1 cellular context compared by ENCODE assay signal in the genomic region with DNA sequence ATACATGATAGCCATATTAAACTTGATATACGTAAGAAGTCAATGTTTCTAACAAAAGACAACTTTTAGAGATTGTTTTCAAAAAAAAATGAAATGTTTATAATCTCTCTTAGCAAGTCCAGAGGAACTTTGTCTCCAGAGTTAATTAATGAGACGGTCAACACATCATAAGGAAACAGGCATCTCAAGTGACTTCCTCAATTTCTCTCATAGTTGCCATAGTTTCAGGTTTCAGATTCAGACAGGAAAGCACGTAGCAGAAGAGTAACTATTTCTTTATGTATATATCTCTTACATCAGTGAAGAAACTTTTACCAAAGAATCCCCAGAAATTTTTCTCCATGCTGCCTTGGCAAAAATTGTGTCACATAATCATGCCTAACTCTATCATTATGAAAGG.
TF ChIP-seq lines count a peak whose summit lies in the region.

No MANE protein-coding gene starts in this region.

TF ChIP-seq in GM12878, 131 proteins besides CTCF, POLR2A, EP300 and RAD21 (continued from another document and continues in another):
- TF ChIP-seq, protein P1, sequence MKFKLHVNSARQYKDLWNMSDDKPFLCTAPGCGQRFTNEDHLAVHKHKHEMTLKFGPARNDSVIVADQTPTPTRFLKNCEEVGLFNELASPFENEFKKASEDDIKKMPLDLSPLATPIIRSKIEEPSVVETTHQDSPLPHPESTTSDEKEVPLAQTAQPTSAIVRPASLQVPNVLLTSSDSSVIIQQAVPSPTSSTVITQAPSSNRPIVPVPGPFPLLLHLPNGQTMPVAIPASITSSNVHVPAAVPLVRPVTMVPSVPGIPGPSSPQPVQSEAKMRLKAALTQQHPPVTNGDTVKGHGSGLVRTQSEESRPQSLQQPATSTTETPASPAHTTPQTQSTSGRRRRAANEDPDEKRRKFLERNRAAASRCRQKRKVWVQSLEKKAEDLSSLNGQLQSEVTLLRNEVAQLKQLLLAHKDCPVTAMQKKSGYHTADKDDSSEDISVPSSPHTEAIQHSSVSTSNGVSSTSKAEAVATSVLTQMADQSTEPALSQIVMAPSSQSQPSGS (IDR thresholded peaks at IDR 0.05; ENCODE audit: low read length), result peak; percentile 77; the same call in 1 of the 2 replicates
- TF ChIP-seq RFX5 (IDR thresholded peaks at IDR 0.05; ENCODE audit: low read depth, low read length), result no peak
- TF ChIP-seq IRF4 (IDR thresholded peaks at IDR 0.05; ENCODE audit: low read depth, low read length), result 0 out of 2 replicates have a peak, but pooled peaks have one; percentile 58
- TF ChIP-seq, protein P2, sequence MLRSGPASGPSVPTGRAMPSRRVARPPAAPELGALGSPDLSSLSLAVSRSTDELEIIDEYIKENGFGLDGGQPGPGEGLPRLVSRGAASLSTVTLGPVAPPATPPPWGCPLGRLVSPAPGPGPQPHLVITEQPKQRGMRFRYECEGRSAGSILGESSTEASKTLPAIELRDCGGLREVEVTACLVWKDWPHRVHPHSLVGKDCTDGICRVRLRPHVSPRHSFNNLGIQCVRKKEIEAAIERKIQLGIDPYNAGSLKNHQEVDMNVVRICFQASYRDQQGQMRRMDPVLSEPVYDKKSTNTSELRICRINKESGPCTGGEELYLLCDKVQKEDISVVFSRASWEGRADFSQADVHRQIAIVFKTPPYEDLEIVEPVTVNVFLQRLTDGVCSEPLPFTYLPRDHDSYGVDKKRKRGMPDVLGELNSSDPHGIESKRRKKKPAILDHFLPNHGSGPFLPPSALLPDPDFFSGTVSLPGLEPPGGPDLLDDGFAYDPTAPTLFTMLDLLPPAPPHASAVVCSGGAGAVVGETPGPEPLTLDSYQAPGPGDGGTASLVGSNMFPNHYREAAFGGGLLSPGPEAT (IDR thresholded peaks at IDR 0.05; ENCODE audit: low read depth), result peak; percentile 69
- peak; percentile 31; the same call in 1 of the 2 replicates for TF ChIP-seq ZNF207 (IDR thresholded peaks at IDR 0.05; ENCODE audit: borderline replicate concordance)
- TF ChIP-seq GABPA (IDR thresholded peaks at IDR 0.05; ENCODE audit: low read depth), result 0 out of 2 replicates have a peak, but pooled peaks have one; percentile 37
- peak; percentile 97 for TF ChIP-seq SPI1 (IDR thresholded peaks at IDR 0.05; ENCODE audit: borderline replicate concordance, insufficient read depth, low read depth, low read length)
- TF ChIP-seq, protein P3, sequence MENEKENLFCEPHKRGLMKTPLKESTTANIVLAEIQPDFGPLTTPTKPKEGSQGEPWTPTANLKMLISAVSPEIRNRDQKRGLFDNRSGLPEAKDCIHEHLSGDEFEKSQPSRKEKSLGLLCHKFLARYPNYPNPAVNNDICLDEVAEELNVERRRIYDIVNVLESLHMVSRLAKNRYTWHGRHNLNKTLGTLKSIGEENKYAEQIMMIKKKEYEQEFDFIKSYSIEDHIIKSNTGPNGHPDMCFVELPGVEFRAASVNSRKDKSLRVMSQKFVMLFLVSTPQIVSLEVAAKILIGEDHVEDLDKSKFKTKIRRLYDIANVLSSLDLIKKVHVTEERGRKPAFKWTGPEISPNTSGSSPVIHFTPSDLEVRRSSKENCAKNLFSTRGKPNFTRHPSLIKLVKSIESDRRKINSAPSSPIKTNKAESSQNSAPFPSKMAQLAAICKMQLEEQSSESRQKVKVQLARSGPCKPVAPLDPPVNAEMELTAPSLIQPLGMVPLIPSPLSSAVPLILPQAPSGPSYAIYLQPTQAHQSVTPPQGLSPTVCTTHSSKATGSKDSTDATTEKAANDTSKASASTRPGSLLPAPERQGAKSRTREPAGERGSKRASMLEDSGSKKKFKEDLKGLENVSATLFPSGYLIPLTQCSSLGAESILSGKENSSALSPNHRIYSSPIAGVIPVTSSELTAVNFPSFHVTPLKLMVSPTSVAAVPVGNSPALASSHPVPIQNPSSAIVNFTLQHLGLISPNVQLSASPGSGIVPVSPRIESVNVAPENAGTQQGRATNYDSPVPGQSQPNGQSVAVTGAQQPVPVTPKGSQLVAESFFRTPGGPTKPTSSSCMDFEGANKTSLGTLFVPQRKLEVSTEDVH (IDR thresholded peaks at IDR 0.05; ENCODE audit: low read depth, partially characterized antibody), result peak; percentile 56
- peak; percentile 67; the same call in 1 of the 2 replicates for TF ChIP-seq JUND (IDR thresholded peaks at IDR 0.05; ENCODE audit: low read depth, low read length)
- TF ChIP-seq, protein P4, sequence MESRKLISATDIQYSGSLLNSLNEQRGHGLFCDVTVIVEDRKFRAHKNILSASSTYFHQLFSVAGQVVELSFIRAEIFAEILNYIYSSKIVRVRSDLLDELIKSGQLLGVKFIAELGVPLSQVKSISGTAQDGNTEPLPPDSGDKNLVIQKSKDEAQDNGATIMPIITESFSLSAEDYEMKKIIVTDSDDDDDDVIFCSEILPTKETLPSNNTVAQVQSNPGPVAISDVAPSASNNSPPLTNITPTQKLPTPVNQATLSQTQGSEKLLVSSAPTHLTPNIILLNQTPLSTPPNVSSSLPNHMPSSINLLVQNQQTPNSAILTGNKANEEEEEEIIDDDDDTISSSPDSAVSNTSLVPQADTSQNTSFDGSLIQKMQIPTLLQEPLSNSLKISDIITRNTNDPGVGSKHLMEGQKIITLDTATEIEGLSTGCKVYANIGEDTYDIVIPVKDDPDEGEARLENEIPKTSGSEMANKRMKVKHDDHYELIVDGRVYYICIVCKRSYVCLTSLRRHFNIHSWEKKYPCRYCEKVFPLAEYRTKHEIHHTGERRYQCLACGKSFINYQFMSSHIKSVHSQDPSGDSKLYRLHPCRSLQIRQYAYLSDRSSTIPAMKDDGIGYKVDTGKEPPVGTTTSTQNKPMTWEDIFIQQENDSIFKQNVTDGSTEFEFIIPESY (IDR thresholded peaks at IDR 0.05), result no peak
- TF ChIP-seq CREB1 (IDR thresholded peaks at IDR 0.05; ENCODE audit: low read depth), result peak; percentile 74
- 0 out of 2 replicates have a peak, but pooled peaks have one; percentile 48 for TF ChIP-seq NBN (IDR thresholded peaks at IDR 0.05)
- peak; percentile 44 for TF ChIP-seq SP1 (IDR thresholded peaks at IDR 0.05; ENCODE audit: low read depth, low read length)
- TF ChIP-seq, protein P5, sequence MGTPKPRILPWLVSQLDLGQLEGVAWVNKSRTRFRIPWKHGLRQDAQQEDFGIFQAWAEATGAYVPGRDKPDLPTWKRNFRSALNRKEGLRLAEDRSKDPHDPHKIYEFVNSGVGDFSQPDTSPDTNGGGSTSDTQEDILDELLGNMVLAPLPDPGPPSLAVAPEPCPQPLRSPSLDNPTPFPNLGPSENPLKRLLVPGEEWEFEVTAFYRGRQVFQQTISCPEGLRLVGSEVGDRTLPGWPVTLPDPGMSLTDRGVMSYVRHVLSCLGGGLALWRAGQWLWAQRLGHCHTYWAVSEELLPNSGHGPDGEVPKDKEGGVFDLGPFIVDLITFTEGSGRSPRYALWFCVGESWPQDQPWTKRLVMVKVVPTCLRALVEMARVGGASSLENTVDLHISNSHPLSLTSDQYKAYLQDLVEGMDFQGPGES (IDR thresholded peaks at IDR 0.05), result no peak
- no peak for TF ChIP-seq SMAD1 (IDR thresholded peaks at IDR 0.05; ENCODE audit: low read depth, partially characterized antibody)
- TF ChIP-seq, protein P6, sequence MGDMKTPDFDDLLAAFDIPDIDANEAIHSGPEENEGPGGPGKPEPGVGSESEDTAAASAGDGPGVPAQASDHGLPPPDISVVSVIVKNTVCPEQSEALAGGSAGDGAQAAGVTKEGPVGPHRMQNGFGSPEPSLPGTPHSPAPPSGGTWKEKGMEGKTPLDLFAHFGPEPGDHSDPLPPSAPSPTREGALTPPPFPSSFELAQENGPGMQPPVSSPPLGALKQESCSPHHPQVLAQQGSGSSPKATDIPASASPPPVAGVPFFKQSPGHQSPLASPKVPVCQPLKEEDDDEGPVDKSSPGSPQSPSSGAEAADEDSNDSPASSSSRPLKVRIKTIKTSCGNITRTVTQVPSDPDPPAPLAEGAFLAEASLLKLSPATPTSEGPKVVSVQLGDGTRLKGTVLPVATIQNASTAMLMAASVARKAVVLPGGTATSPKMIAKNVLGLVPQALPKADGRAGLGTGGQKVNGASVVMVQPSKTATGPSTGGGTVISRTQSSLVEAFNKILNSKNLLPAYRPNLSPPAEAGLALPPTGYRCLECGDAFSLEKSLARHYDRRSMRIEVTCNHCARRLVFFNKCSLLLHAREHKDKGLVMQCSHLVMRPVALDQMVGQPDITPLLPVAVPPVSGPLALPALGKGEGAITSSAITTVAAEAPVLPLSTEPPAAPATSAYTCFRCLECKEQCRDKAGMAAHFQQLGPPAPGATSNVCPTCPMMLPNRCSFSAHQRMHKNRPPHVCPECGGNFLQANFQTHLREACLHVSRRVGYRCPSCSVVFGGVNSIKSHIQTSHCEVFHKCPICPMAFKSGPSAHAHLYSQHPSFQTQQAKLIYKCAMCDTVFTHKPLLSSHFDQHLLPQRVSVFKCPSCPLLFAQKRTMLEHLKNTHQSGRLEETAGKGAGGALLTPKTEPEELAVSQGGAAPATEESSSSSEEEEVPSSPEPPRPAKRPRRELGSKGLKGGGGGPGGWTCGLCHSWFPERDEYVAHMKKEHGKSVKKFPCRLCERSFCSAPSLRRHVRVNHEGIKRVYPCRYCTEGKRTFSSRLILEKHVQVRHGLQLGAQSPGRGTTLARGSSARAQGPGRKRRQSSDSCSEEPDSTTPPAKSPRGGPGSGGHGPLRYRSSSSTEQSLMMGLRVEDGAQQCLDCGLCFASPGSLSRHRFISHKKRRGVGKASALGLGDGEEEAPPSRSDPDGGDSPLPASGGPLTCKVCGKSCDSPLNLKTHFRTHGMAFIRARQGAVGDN (IDR thresholded peaks at IDR 0.05), result no peak
- peak; percentile 90 for TF ChIP-seq BMI1 (IDR thresholded peaks at IDR 0.05; ENCODE audit: borderline replicate concordance)
- TF ChIP-seq PML (IDR thresholded peaks at IDR 0.05; ENCODE audit: low read length), result 0 out of 2 replicates have a peak, but pooled peaks have one; percentile 36
- TF ChIP-seq MEF2B (IDR thresholded peaks at IDR 0.05; ENCODE audit: partially characterized antibody, poor library complexity, severe bottlenecking), result peak; percentile 49
- peak; percentile 72 to 81; a peak in 3 of 4 replicates for TF ChIP-seq IKZF2 (IDR thresholded peaks at IDR 0.05)
- no peak for TF ChIP-seq RCOR1 (conservative IDR thresholded peaks at IDR 0.05; ENCODE audit: low read depth, low read length)
- TF ChIP-seq MXI1 (IDR thresholded peaks at IDR 0.05; ENCODE audit: low read depth, low read length), result peak; percentile 76; the same call in 1 of the 2 replicates
- TF ChIP-seq, protein P7, sequence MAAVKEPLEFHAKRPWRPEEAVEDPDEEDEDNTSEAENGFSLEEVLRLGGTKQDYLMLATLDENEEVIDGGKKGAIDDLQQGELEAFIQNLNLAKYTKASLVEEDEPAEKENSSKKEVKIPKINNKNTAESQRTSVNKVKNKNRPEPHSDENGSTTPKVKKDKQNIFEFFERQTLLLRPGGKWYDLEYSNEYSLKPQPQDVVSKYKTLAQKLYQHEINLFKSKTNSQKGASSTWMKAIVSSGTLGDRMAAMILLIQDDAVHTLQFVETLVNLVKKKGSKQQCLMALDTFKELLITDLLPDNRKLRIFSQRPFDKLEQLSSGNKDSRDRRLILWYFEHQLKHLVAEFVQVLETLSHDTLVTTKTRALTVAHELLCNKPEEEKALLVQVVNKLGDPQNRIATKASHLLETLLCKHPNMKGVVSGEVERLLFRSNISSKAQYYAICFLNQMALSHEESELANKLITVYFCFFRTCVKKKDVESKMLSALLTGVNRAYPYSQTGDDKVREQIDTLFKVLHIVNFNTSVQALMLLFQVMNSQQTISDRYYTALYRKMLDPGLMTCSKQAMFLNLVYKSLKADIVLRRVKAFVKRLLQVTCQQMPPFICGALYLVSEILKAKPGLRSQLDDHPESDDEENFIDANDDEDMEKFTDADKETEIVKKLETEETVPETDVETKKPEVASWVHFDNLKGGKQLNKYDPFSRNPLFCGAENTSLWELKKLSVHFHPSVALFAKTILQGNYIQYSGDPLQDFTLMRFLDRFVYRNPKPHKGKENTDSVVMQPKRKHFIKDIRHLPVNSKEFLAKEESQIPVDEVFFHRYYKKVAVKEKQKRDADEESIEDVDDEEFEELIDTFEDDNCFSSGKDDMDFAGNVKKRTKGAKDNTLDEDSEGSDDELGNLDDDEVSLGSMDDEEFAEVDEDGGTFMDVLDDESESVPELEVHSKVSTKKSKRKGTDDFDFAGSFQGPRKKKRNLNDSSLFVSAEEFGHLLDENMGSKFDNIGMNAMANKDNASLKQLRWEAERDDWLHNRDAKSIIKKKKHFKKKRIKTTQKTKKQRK (IDR thresholded peaks at IDR 0.05; ENCODE audit: low read depth, low read length), result no peak
- TF ChIP-seq IKZF1 (conservative IDR thresholded peaks at IDR 0.05), result peak; percentile 68
- TF ChIP-seq, protein P8, sequence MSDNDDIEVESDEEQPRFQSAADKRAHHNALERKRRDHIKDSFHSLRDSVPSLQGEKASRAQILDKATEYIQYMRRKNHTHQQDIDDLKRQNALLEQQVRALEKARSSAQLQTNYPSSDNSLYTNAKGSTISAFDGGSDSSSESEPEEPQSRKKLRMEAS (IDR thresholded peaks at IDR 0.05; ENCODE audit: low read depth, low read length), result no peak
- TF ChIP-seq, protein P9, sequence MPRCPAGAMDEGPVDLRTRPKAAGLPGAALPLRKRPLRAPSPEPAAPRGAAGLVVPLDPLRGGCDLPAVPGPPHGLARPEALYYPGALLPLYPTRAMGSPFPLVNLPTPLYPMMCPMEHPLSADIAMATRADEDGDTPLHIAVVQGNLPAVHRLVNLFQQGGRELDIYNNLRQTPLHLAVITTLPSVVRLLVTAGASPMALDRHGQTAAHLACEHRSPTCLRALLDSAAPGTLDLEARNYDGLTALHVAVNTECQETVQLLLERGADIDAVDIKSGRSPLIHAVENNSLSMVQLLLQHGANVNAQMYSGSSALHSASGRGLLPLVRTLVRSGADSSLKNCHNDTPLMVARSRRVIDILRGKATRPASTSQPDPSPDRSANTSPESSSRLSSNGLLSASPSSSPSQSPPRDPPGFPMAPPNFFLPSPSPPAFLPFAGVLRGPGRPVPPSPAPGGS (IDR thresholded peaks at IDR 0.05; ENCODE audit: borderline replicate concordance, insufficient read depth, low read depth, low read length, poor library complexity, severe bottlenecking), result no peak
- TF ChIP-seq, protein P10, sequence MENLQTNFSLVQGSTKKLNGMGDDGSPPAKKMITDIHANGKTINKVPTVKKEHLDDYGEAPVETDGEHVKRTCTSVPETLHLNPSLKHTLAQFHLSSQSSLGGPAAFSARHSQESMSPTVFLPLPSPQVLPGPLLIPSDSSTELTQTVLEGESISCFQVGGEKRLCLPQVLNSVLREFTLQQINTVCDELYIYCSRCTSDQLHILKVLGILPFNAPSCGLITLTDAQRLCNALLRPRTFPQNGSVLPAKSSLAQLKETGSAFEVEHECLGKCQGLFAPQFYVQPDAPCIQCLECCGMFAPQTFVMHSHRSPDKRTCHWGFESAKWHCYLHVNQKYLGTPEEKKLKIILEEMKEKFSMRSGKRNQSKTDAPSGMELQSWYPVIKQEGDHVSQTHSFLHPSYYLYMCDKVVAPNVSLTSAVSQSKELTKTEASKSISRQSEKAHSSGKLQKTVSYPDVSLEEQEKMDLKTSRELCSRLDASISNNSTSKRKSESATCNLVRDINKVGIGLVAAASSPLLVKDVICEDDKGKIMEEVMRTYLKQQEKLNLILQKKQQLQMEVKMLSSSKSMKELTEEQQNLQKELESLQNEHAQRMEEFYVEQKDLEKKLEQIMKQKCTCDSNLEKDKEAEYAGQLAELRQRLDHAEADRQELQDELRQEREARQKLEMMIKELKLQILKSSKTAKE (IDR thresholded peaks at IDR 0.05; ENCODE audit: low read depth, poor library complexity, severe bottlenecking), result peak; percentile 67
- TF ChIP-seq, protein P11, sequence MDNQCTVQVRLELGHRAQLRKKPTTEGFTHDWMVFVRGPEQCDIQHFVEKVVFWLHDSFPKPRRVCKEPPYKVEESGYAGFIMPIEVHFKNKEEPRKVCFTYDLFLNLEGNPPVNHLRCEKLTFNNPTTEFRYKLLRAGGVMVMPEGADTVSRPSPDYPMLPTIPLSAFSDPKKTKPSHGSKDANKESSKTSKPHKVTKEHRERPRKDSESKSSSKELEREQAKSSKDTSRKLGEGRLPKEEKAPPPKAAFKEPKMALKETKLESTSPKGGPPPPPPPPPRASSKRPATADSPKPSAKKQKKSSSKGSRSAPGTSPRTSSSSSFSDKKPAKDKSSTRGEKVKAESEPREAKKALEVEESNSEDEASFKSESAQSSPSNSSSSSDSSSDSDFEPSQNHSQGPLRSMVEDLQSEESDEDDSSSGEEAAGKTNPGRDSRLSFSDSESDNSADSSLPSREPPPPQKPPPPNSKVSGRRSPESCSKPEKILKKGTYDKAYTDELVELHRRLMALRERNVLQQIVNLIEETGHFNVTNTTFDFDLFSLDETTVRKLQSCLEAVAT (IDR thresholded peaks at IDR 0.05), result no peak
